In genomic region chr9:130429407-130429806, GRCh38 we compare ENCODE assay signal across 20 cellular contexts. TPM values are rescaled to one million over a fixed set of nuclear protein-coding genes. Genes with fewer than 3 reads are reported as not detected.
"Had no signal": no experiment of that assay in that cellular context is flagged by ENCODE, and none has a peak within 500 bp of the region (broad histone marks: within the 10 kb centered on the region; RNA-seq: fewer than 3 reads in every experiment).

No MANE protein-coding gene starts in this region.

- H3K9ac ChIP-seq: KMS-11 had no signal

- ATAC-seq: K562, SK-N-SH treated with all-trans-retinoic acid at 6 μM for 48 hours had no signal

- H3K36me3 ChIP-seq: SJCRH30 had no signal

- H3K4me3 ChIP-seq: K562, SJCRH30 had no signal

- H3K27me3 ChIP-seq: SJCRH30 had no signal

- H3K27ac ChIP-seq: KMS-11, SJCRH30 had no signal

- H3K4me2 ChIP-seq: KMS-11 had no signal

- H3K9me3 ChIP-seq: SJCRH30 had no signal

- DNase-seq: Kasumi-1, MM.1S, NCI-H1092 treated with DMSO at 0.1 percent for 48 hours, NCI-H1436, NCI-H187, NCI-H2029, NCI-H2081 treated with DMSO at 0.1 percent for 48 hours, NCI-H2171, NCI-H226, NCI-H446, NCI-H510A, NCI-H524 treated with DMSO at 0.1 percent for 48 hours, NCI-H774, RPMI8226, SHP77 treated with DMSO at 0.1 percent for 48 hours, SJCRH30 had no signal

RNA-seq across cellular contexts. Expression of gene ASS1, which starts 15.4 kb away (rescaled TPM):
- polyA plus RNA-seq: IgD-negative memory B cell had no signal
